ENCODE assay signal across 17 cellular contexts in the genomic region with DNA sequence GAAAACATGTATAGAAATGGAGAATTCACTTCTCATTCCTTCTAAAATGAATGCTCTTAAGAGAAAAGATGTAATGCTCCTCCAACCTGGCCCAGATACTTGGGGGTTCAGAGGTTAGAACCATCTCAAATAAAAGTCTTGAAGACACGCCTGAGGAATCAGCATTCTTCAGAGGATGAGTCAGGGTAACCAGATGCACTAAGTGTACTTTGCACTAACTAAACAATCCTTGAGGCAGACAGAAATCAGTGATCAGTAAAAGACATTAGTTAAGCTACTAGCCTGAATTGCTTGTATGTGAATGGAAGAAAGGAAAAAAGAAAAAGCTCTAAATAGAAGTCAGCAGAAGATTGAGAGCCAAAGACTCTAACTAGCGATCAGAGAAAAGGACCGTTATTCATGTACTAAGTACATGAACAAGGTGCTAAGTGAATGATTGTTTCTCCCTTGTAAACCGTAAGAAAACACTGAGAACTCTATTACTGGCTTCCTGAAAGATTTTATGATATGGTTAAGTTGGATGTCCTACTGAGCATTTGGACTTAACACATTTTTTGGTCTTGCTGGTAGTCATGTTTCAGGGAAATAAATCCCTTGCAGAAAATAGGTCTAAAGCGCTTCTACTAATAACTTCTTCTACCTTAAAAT.
DNase-seq lines count a peak whose midpoint lies in the region; ATAC-seq and TF ChIP-seq lines count a peak whose summit lies in the region.
"Had no signal": no experiment of that assay in that cellular context is flagged by ENCODE, and none has a peak within 500 bp of the region (broad histone marks: within the 10 kb centered on the region; RNA-seq: fewer than 3 reads in every experiment).

No MANE protein-coding gene starts in this region.

- intact Hi-C loops in CD4-positive, alpha-beta T cell (cut with DNase I, micrococcal nuclease), result no loop called here

- no peak for ATAC-seq in HG02938 (IDR thresholded peaks at IDR 0.05; ENCODE audit: unreplicated experiment)
- no peak for ATAC-seq in CD4-positive, alpha-beta T cell (ENCODE audit: poor library complexity)
- no peak for ATAC-seq in GM21717 (IDR thresholded peaks at IDR 0.05; ENCODE audit: unreplicated experiment)

- H3K4me1 Mint-ChIP-seq in nephron, result no peaks in the 10 kb centered on the region
- no peaks in the 10 kb centered on the region for H3K4me1 Mint-ChIP-seq in CD4-positive, alpha-beta T cell (ENCODE audit: low read depth)

- POLR2A ChIA-PET in CD4-positive, alpha-beta T cell (lab: Charles Lee), result no interaction called here

- no peak overlapping the region for H3K4me3 Mint-ChIP-seq in nephron
- no peak overlapping the region for H3K4me3 Mint-ChIP-seq in CD4-positive, alpha-beta T cell
- H3K4me3 Mint-ChIP-seq: CD4-positive, alpha-beta memory T cell had no signal

- H3K4me3 ChIP-seq in LNCaP clone FGC (ENCODE audit: low read depth, low read length), result no peak overlapping the region
- H3K4me3 ChIP-seq: GM23248, HAP-1 had no signal

- DNase-seq in ACHN (peak; percentile 27), LNCaP clone FGC (ENCODE audit: low read depth) (peak; percentile 1), glomerular visceral epithelial cell (ENCODE audit: extremely low spot score) (peak; percentile 10)
- DNase-seq in CD4-positive, alpha-beta T cell, result no peak
- DNase-seq: CD4-positive, alpha-beta memory T cell; GM23248; Karpas-422; NCI-H1092; NCI-H1436; NCI-H187 treated with DMSO at 0.1 percent for 48 hours; NCI-H2107; T-helper 1 cell had no signal

- H3K27ac Mint-ChIP-seq in nephron, result peak overlapping the region in 2 of 3 experiments; percentile 23 to 46
- H3K27ac Mint-ChIP-seq in CD4-positive, alpha-beta T cell, result no peak overlapping the region
- H3K27ac Mint-ChIP-seq: CD4-positive, alpha-beta memory T cell had no signal

- no peaks in the 10 kb centered on the region for H3K27me3 ChIP-seq in CD4-positive, alpha-beta T cell (ENCODE audit: control insufficient read depth, insufficient read depth, low read length)

- no peak overlapping the region for H3K27ac ChIP-seq in CD4-positive, alpha-beta T cell (ENCODE audit: low read depth, low read length)
- H3K27ac ChIP-seq: GM23248 had no signal

- in situ Hi-C loops in ACHN (cut with HindIII; ENCODE audit: low pct_ligation_motif_present, low pct_unique_long_range_greater_than_20kb, low sequenced_read_pairs), result no loop called here

- H3K27me3 Mint-ChIP-seq in nephron (ENCODE audit: low read depth), result no peaks in the 10 kb centered on the region
- H3K27me3 Mint-ChIP-seq in CD4-positive, alpha-beta T cell, result no peaks in the 10 kb centered on the region
- H3K27me3 Mint-ChIP-seq: CD4-positive, alpha-beta memory T cell had no signal

- H3K9me3 ChIP-seq in CD4-positive, alpha-beta T cell (ENCODE audit: control insufficient read depth, low read length), result no peaks in the 10 kb centered on the region
- H3K9me3 ChIP-seq: Caco-2 had no signal

- H3K36me3 Mint-ChIP-seq in nephron (ENCODE audit: low read depth), result no peaks in the 10 kb centered on the region
- no peaks in the 10 kb centered on the region for H3K36me3 Mint-ChIP-seq in CD4-positive, alpha-beta T cell (ENCODE audit: low read depth)
- H3K36me3 Mint-ChIP-seq: CD4-positive, alpha-beta memory T cell had no signal

- peaks cover 13% of the 10 kb centered on the region for H3K9me3 Mint-ChIP-seq in nephron
- peaks cover 19% of the 10 kb centered on the region for H3K9me3 Mint-ChIP-seq in CD4-positive, alpha-beta T cell

- TF ChIP-seq CTCF in LNCaP clone FGC (IDR thresholded peaks at IDR 0.05; ENCODE audit: control insufficient read depth, extremely low read depth, insufficient read depth) (no peak), nephron (IDR thresholded peaks at IDR 0.05; ENCODE audit: unreplicated experiment in 3 of 3) (no peak)
- TF ChIP-seq CTCF in CD4-positive, alpha-beta T cell (IDR thresholded peaks at IDR 0.05), result no peak

- CTCF ChIA-PET in CD4-positive, alpha-beta T cell (lab: Charles Lee), result no interaction called here

Comparison
In these comparisons a context has a peak if more than half of its experiments do, and no peak if none do; other contexts are left out.
1. DNase-seq: peak in ACHN (single experiment), LNCaP clone FGC (single experiment) and glomerular visceral epithelial cell (single experiment); none in CD4-positive, alpha-beta T cell (0 of 10).